ENCODE assay signal across 8 cellular contexts in genomic region chr6:31272431-31272830, GRCh38. TPM values are rescaled to one million over a fixed set of nuclear protein-coding genes. Genes with fewer than 3 reads are reported as not detected.
DNase-seq lines count a peak whose midpoint lies in the region; ATAC-seq and TF ChIP-seq lines count a peak whose summit lies in the region.

No MANE protein-coding gene starts in this region.

- POLR2A ChIA-PET in AG04449 (lab: Yijun Ruan, JAX) (no interaction called here), activated B cell treated with CpG ODN at 0.5 μM for 24 hours (lab: Charles Lee) (interaction anchor here (0.6 to 9.0 kb wide), 14 partner anchors 13 to 158 kb away, joined by 3 to 114 read pairs (median 4); partner anchors contain the start of gene TCF19)

- peak overlapping the region; percentile 72 for H3K4me3 ChIP-seq in AG04449 (ENCODE audit: low read depth, low read length)
- H3K4me3 ChIP-seq in sigmoid colon = peak overlapping the region; percentile 49 to 95 (median 82)

- H3K36me3 ChIP-seq in sigmoid colon = peaks cover 0 to 10% (median 6%) of the 10 kb centered on the region in 4 donors

- no peak for TF ChIP-seq EP300 in sigmoid colon (IDR thresholded peaks at IDR 0.05)

- H3K4me1 ChIP-seq in sigmoid colon = peaks cover 0 to 12% (median 3%) of the 10 kb centered on the region in 4 donors

- intact Hi-C loops in activated B cell treated with CpG ODN at 0.5 μM for 24 hours (cut with micrococcal nuclease) = loop anchor here (1.0 kb wide), 4 partner anchors 69 to 135 kb away; partner anchors contain the start of gene HLA-B
- intact Hi-C loops in left ventricle myocardium superior (cut with micrococcal nuclease) = loop anchor here (10.0 kb wide), 1 partner anchor 92 kb away; no protein-coding TSS in a partner anchor
- intact Hi-C loops in sigmoid colon (cut with DNase I) = loop anchor here (1.0 to 5.0 kb wide), 3 partner anchors 76 to 135 kb away; partner anchors contain the start of gene PSORS1C2

- TF ChIP-seq CTCF in AG04449 (IDR thresholded peaks at IDR 0.05; ENCODE audit: insufficient read depth, low read length, missing control alignments) (no peak), activated B cell treated with CpG ODN at 0.5 μM for 24 hours (IDR thresholded peaks at IDR 0.05) (no peak), sigmoid colon (IDR thresholded peaks at IDR 0.05) (no peak), GM13976 (IDR thresholded peaks at IDR 0.05; ENCODE audit: borderline replicate concordance, control extremely low read depth, extremely low read depth, insufficient read depth, missing control alignments) (no peak)

- H3K36me3 Mint-ChIP-seq in activated B cell treated with CpG ODN at 0.5 μM for 24 hours (ENCODE audit: low read depth) = peaks cover 39% of the 10 kb centered on the region

- in situ Hi-C loops in GM13976 (cut with MboI; ENCODE audit: low sequenced_read_pairs, unreplicated experiment) = no loop called here

- H3K4me3 Mint-ChIP-seq in activated B cell treated with CpG ODN at 0.5 μM for 24 hours = peak overlapping the region; percentile 90

- no peak for TF ChIP-seq POLR2A in sigmoid colon (IDR thresholded peaks at IDR 0.05)

- no peaks in the 10 kb centered on the region for H3K9me3 Mint-ChIP-seq in activated B cell treated with CpG ODN at 0.5 μM for 24 hours

- CTCF ChIA-PET in AG04449 (lab: Yijun Ruan, JAX) = interaction anchor here (1.8 kb wide), 1 partner anchor 94 kb away, joined by 6 read pairs; no protein-coding TSS in a partner anchor
- CTCF ChIA-PET in activated B cell treated with CpG ODN at 0.5 μM for 24 hours (lab: Charles Lee) = interaction anchor here (0.8 kb wide), 1 partner anchor 75 kb away, joined by 3 read pairs; no protein-coding TSS in a partner anchor

- WGBS in sigmoid colon, 2 donors = 6 to 11% methylated on average over 4 of the region's 4 CpGs

- peaks cover 59% of the 10 kb centered on the region for H3K4me1 Mint-ChIP-seq in activated B cell treated with CpG ODN at 0.5 μM for 24 hours

- peak; percentile 1 for ATAC-seq in GM21576 (IDR thresholded peaks at IDR 0.05; ENCODE audit: unreplicated experiment)
- peak; percentile 7 for ATAC-seq in activated B cell treated with CpG ODN at 0.5 μM for 24 hours (ENCODE audit: low read depth)
- peak; percentile 10 for ATAC-seq in left ventricle myocardium superior

- peak overlapping the region; percentile 76 to 98 (median 96) for H3K27ac ChIP-seq in sigmoid colon

- no peak for DNase-seq in AG04449 (ENCODE audit: low read depth, low spot score)
- DNase-seq in activated B cell treated with CpG ODN at 0.5 μM for 24 hours = no peak
- DNase-seq in left ventricle myocardium superior = no peak
- no peak for DNase-seq in sigmoid colon
- no peak for DNase-seq in D341Med (ENCODE audit: low spot score)
- no peak for DNase-seq in SK-N-DZ (ENCODE audit: low spot score)
- no peak for DNase-seq in GM13976 (ENCODE audit: low spot score)

- H3K27me3 ChIP-seq in sigmoid colon = no peaks in the 10 kb centered on the region

- H3K27ac Mint-ChIP-seq in activated B cell treated with CpG ODN at 0.5 μM for 24 hours = peak overlapping the region; percentile 99

- no peaks in the 10 kb centered on the region for H3K27me3 Mint-ChIP-seq in activated B cell treated with CpG ODN at 0.5 μM for 24 hours

- no peaks in the 10 kb centered on the region for H3K9me3 ChIP-seq in sigmoid colon

RNA-seq across cellular contexts. Expression of gene HLA-C, which starts 0.5 kb away (rescaled TPM):
- total RNA-seq in activated B cell treated with CpG ODN at 0.5 μM for 24 hours (762 and 793 TPM in 2 replicates), left ventricle myocardium superior (167 TPM), sigmoid colon (100 to 1,000 TPM; 129 to 351 (median 273) TPM)
- polyA plus RNA-seq in sigmoid colon = 100 to 1,000 TPM; 166 to 907 (median 437) TPM
- not detected in 2 replicates for polyA plus RNA-seq in SK-N-DZ (2014; cell fraction: cytosol; rRNA removed)
- 0.24 and 1.6 TPM in 2 replicates for polyA plus RNA-seq in SK-N-DZ (2014; cell fraction: nucleus; rRNA removed)
